ENCODE assay signal across 8 cellular contexts in the genomic region with DNA sequence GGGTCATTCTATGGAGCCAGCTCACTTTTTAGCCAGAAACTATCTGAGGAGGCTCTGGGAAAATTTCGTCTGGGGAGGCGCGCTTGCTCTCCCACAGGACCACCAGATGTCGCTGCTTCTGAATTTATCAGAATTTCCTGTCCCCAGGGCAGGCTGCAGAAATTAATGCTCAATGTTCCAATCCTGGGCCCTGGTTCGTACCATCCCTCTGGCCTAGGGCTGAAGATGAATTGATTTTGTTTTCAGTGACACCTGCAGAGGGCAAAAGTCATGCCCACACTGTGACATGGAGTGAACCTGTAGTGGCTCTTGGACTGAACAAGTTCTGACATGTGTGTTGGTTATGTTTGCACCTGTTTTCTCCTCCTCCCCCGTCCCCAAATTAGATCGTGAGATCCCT.
DNase-seq lines count a peak whose midpoint lies in the region; ATAC-seq, FAIRE-seq and TF ChIP-seq lines count a peak whose summit lies in the region.

No MANE protein-coding gene starts in this region.

- no peaks in the 10 kb centered on the region for H4K20me1 ChIP-seq in astrocyte (ENCODE audit: insufficient read depth, low read length)

- H3K4me1 Mint-ChIP-seq in T-helper 17 cell (no peaks in the 10 kb centered on the region), astrocyte (ENCODE audit: low read depth, unreplicated experiment) (peaks cover 17% of the 10 kb centered on the region)

- TF ChIP-seq CTCF in astrocyte (IDR thresholded peaks at IDR 0.05; ENCODE audit: insufficient read depth, low read depth, low read length), result peak; percentile 61

- H3K27me3 Mint-ChIP-seq in T-helper 17 cell, result peaks cover 28% of the 10 kb centered on the region
- H3K27me3 Mint-ChIP-seq in astrocyte (ENCODE audit: low read depth, unreplicated experiment), result peaks cover 7% of the 10 kb centered on the region

- no peaks in the 10 kb centered on the region for H3K79me2 ChIP-seq in astrocyte (ENCODE audit: insufficient read depth, low read length)

- H3K27ac Mint-ChIP-seq in T-helper 17 cell (no peak overlapping the region), astrocyte (ENCODE audit: unreplicated experiment) (no peak overlapping the region)

- H3K4me2 ChIP-seq in astrocyte (ENCODE audit: low read length), result no peak overlapping the region

- ATAC-seq in T-helper 17 cell, result peak; percentile 39
- ATAC-seq in GM21390 (IDR thresholded peaks at IDR 0.05; ENCODE audit: unreplicated experiment), result no peak
- no peak for ATAC-seq in GM21737 (IDR thresholded peaks at IDR 0.05; ENCODE audit: unreplicated experiment)

- H3K9me3 ChIP-seq in T-helper 17 cell (ENCODE audit: control insufficient read depth, low read length, poor library complexity, severe bottlenecking), result no peaks in the 10 kb centered on the region
- no peaks in the 10 kb centered on the region for H3K9me3 ChIP-seq in astrocyte (ENCODE audit: insufficient read depth, low read depth, low read length)

- peaks cover 2% of the 10 kb centered on the region for H3K9me3 Mint-ChIP-seq in astrocyte (ENCODE audit: unreplicated experiment)

- no peak for FAIRE-seq in astrocyte (lab: Jason Lieb, UNC)

- no peaks in the 10 kb centered on the region for H3K36me3 ChIP-seq in astrocyte (ENCODE audit: insufficient read depth, low read length)

- H3K4me3 Mint-ChIP-seq in T-helper 17 cell (no peak overlapping the region), astrocyte (ENCODE audit: unreplicated experiment) (no peak overlapping the region)

- H2AFZ ChIP-seq in astrocyte (ENCODE audit: low read depth, low read length), result no peak overlapping the region

- no peak overlapping the region for H3K9ac ChIP-seq in astrocyte (ENCODE audit: low read length)

- H3K36me3 Mint-ChIP-seq in T-helper 17 cell (ENCODE audit: low read depth), result no peaks in the 10 kb centered on the region
- H3K36me3 Mint-ChIP-seq in astrocyte (ENCODE audit: low read depth, unreplicated experiment), result peaks cover 2% of the 10 kb centered on the region

- peak; percentile 44 for DNase-seq in ELF-1 (ENCODE audit: low read depth, low spot score)
- peak; percentile 1 for DNase-seq in LHCN-M2 (ENCODE audit: low read depth)
- peak; percentile 12 to 43 (median 18) for DNase-seq in T-helper 17 cell
- peak; percentile 0 for DNase-seq in astrocyte (ENCODE audit: low read depth)
- peak; percentile 12 for DNase-seq in iris pigment epithelial cell (ENCODE audit: low read depth)
- DNase-seq in stimulated activated CD4-positive, alpha-beta T cell treated with anti-CD3 and anti-CD28 coated beads, Interleukin-1b, Interleukin-23, amount 100 ng/mL, for 48 hours, result peak; percentile 28

- no peak overlapping the region for H3K4me3 ChIP-seq in astrocyte (ENCODE audit: insufficient read depth, low read depth, low read length)

- no peaks in the 10 kb centered on the region for H3K27me3 ChIP-seq in astrocyte (ENCODE audit: insufficient read depth, low read length)

- no peaks in the 10 kb centered on the region for H3K4me1 ChIP-seq in astrocyte (ENCODE audit: insufficient read depth, low read length)

- no peak overlapping the region for H3K27ac ChIP-seq in astrocyte (ENCODE audit: low read depth, low read length)
